In the genomic region with DNA sequence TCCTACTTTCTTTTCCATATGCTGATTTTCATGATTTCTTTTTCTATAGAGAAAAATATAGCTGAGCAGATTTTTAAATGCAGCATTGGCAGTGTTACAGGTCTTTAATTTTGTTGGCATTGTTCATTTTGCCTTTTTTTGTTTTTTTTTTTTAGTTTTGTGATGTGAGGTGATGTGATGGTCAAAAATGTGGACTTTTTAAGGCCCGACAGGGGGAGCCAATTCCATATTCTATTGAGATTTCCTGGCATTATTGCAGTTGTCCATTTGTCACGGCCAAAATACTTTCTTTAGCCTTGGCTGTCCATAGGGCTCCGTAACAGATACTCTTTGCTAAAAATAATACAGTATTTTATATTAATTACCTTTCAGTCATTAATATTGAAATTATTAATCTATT, we compare ENCODE assay signal across 10 cellular contexts. TPM values are rescaled to one million over a fixed set of nuclear protein-coding genes. Genes with fewer than 3 reads are reported as not detected.
A peak's percentile ranks its signal among the peaks of the same experiment; 100 is the strongest.
DNase-seq lines count a peak whose midpoint lies in the region; ATAC-seq and TF ChIP-seq lines count a peak whose summit lies in the region.
"Had no signal": no experiment of that assay in that cellular context is flagged by ENCODE, and none has a peak within 500 bp of the region (broad histone marks: within the 10 kb centered on the region; RNA-seq: fewer than 3 reads in every experiment).

No MANE protein-coding gene starts in this region.

- in situ Hi-C loops in ACHN (cut with HindIII; ENCODE audit: low pct_ligation_motif_present, low pct_unique_long_range_greater_than_20kb, low sequenced_read_pairs), result no loop called here

- POLR2A ChIA-PET in HEK293T (lab: Yijun Ruan, JAX), result interaction anchor here (1.2 kb wide), 1 partner anchor 47 kb away, joined by 4 read pairs; a partner anchor contains a TSS

- CTCF ChIA-PET in HEK293T (lab: Yijun Ruan, JAX), result no interaction called here

- TF ChIP-seq CTCF in WI38 (IDR thresholded peaks at IDR 0.05; ENCODE audit: low read depth, low read length), result 0 out of 2 replicates have a peak, but pooled peaks have one; percentile 26

- H3K4me1 Mint-ChIP-seq in activated T-cell treated with anti-CD3 and anti-CD28 coated beads, Interleukin-2, amount 50 U/mL, for 4 hours (ENCODE audit: low read depth), result no peaks in the 10 kb centered on the region

- no peaks in the 10 kb centered on the region for H3K36me3 Mint-ChIP-seq in activated T-cell treated with anti-CD3 and anti-CD28 coated beads, Interleukin-2, amount 50 U/mL, for 4 hours (ENCODE audit: insufficient read depth)
- H3K36me3 Mint-ChIP-seq: WTC11 had no signal

- DNase-seq in ACHN, result peak; percentile 56
- no peak for DNase-seq in HEK293T (ENCODE audit: extremely low spot score)
- DNase-seq in hepatic stellate cell (ENCODE audit: low spot score), result peak; percentile 27
- no peak for DNase-seq in DMS79 (lab: John Stamatoyannopoulos, UW)
- DNase-seq in activated T-cell treated with anti-CD3 and anti-CD28 coated beads, Interleukin-2, amount 50 U/mL, for 4 hours, result no peak
- DNase-seq in SK-N-DZ (ENCODE audit: low spot score), result no peak
- DNase-seq: NCI-H1694 treated with DMSO at 0.1 percent for 48 hours had no signal

- no peak overlapping the region for H3K4me3 ChIP-seq in WI38 (ENCODE audit: low read depth, low read length)

- H3K9me3 Mint-ChIP-seq in activated T-cell treated with anti-CD3 and anti-CD28 coated beads, Interleukin-2, amount 50 U/mL, for 4 hours, result no peaks in the 10 kb centered on the region
- H3K9me3 Mint-ChIP-seq: WTC11 had no signal

- ATAC-seq in HG03565 (IDR thresholded peaks at IDR 0.05; ENCODE audit: unreplicated experiment), result no peak
- ATAC-seq in activated T-cell treated with anti-CD3 and anti-CD28 coated beads, Interleukin-2, amount 50 U/mL, for 4 hours, result no peak
- ATAC-seq: WTC11 had no signal

- H3K27me3 Mint-ChIP-seq in activated T-cell treated with anti-CD3 and anti-CD28 coated beads, Interleukin-2, amount 50 U/mL, for 4 hours (ENCODE audit: low read depth), result no peaks in the 10 kb centered on the region

- no peak overlapping the region for H3K4me3 Mint-ChIP-seq in activated T-cell treated with anti-CD3 and anti-CD28 coated beads, Interleukin-2, amount 50 U/mL, for 4 hours
- H3K4me3 Mint-ChIP-seq: WTC11 had no signal

TF ChIP-seq in HEK293T, 16 proteins besides CTCF, POLR2A, EP300 and RAD21:
- TF ChIP-seq LEF1 (IDR thresholded peaks at IDR 0.05; ENCODE audit: borderline replicate concordance), result no peak
- TF ChIP-seq ZNF384 (IDR thresholded peaks at IDR 0.05), result peak; percentile 72
- TF ChIP-seq CTBP1 (IDR thresholded peaks at IDR 0.05; ENCODE audit: borderline replicate concordance), result no peak

RNA-seq across cellular contexts. Expression of a gene that starts 47.8 kb away (rescaled TPM):
- total RNA-seq in activated T-cell treated with anti-CD3 and anti-CD28 coated beads, Interleukin-2, amount 50 U/mL, for 4 hours, result under 1 TPM in 1 of 3 donors, not detected in 2; 0.11 TPM
- polyA plus RNA-seq in SK-N-DZ (2014; cell fraction: cytosol; rRNA removed), result 10.2 and 10.8 TPM in 2 replicates
- 9.5 and 10.2 TPM in 2 replicates for polyA plus RNA-seq in SK-N-DZ (2014; cell fraction: nucleus; rRNA removed)

Comparison
In these comparisons a context has a peak if more than half of its experiments do, and no peak if none do; other contexts are left out.
1. DNase-seq: peak in ACHN (single experiment) and hepatic stellate cell (single experiment); none in HEK293T (single experiment), DMS79 (single experiment), activated T-cell treated with anti-CD3 and anti-CD28 coated beads, Interleukin-2, amount 50 U/mL, for 4 hours (single experiment) and SK-N-DZ (single experiment).